8 cellular contexts compared by ENCODE assay signal in genomic region chrX:53422091-53422914, GRCh38. TPM values are rescaled to one million over a fixed set of nuclear protein-coding genes. Genes with fewer than 3 reads are reported as not detected.
A peak's percentile ranks its signal among the peaks of the same experiment; 100 is the strongest.
DNase-seq lines count a peak whose midpoint lies in the region; ATAC-seq and TF ChIP-seq lines count a peak whose summit lies in the region.

RIBC1 (plus strand) TSS chrX:53422873; CDS start chrX:53426277, 3,404 bp downstream.
SMC1A (minus strand) TSS chrX:53422654; CDS start chrX:53422600, 54 bp downstream.

- H3K4me1 ChIP-seq in DND-41 (ENCODE audit: insufficient read depth, low read length) (peaks cover 32% of the 10 kb centered on the region), Peyer's patch (peaks cover 0 to 12% (median 4%) of the 10 kb centered on the region in 4 donors), esophagus muscularis mucosa (peaks cover 15 to 28% (median 24%) of the 10 kb centered on the region in 4 donors), muscle layer of colon (ENCODE audit: insufficient read depth, low read length) (peaks cover 13% of the 10 kb centered on the region)

- no peak for TF ChIP-seq EP300 in esophagus muscularis mucosa (IDR thresholded peaks at IDR 0.05)

- H3K27ac ChIP-seq in DND-41 (ENCODE audit: low read length) (peak within 1 kb of the TSS; percentile 96), KOPT-K1 (ENCODE audit: low read depth, low read length, poor library complexity, severe bottlenecking) (peak within 1 kb of the TSS; percentile 94), Peyer's patch (peak within 1 kb of the TSS; percentile 89 to 95 (median 93)), esophagus muscularis mucosa (replicated peaks in 1 of 4) (peak within 1 kb of the TSS; percentile 87 to 94 (median 90)), muscle layer of colon (ENCODE audit: low read depth, low read length) (peak within 1 kb of the TSS; percentile 97)

- peak within 1 kb of the TSS; percentile 77 for H2AFZ ChIP-seq in DND-41 (ENCODE audit: low read depth, low read length)

- H3K4me2 ChIP-seq in DND-41 (ENCODE audit: insufficient read depth, low read length) = peak within 1 kb of the TSS; percentile 98

- peaks cover 51% of the 10 kb centered on the region for H3K79me2 ChIP-seq in DND-41 (ENCODE audit: insufficient read depth, low read length)

- TF ChIP-seq POLR2A in Peyer's patch (IDR thresholded peaks at IDR 0.05) (peak; percentile 51 to 72), esophagus muscularis mucosa (IDR thresholded peaks at IDR 0.05; ENCODE audit: low read depth) (peak; percentile 6)

- peak; percentile 90 for ATAC-seq in DND-41 (ENCODE audit: insufficient read depth, low read depth)
- ATAC-seq in GM21825 (IDR thresholded peaks at IDR 0.05; ENCODE audit: unreplicated experiment) = peak; percentile 93

- H3K9me3 ChIP-seq in DND-41 (ENCODE audit: insufficient read depth, low read length, severe bottlenecking) (no peaks in the 10 kb centered on the region), KOPT-K1 (ENCODE audit: insufficient read depth, low read length, poor library complexity, severe bottlenecking) (no peaks in the 10 kb centered on the region), Peyer's patch (no peaks in the 10 kb centered on the region), esophagus muscularis mucosa (no peaks in the 10 kb centered on the region), muscle layer of colon (ENCODE audit: low read length) (no peaks in the 10 kb centered on the region)

- H3K36me3 ChIP-seq in DND-41 (ENCODE audit: insufficient read depth, low read length) (peaks cover 18% of the 10 kb centered on the region), KOPT-K1 (ENCODE audit: insufficient read depth, low read length) (peaks cover 15% of the 10 kb centered on the region), Peyer's patch (no peaks in the 10 kb centered on the region), esophagus muscularis mucosa (no peaks in the 10 kb centered on the region), muscle layer of colon (ENCODE audit: insufficient read depth, low read length) (no peaks in the 10 kb centered on the region)

- peaks cover 39% of the 10 kb centered on the region for H4K20me1 ChIP-seq in DND-41 (ENCODE audit: insufficient read depth, low read length)

- H3K9ac ChIP-seq in DND-41 (ENCODE audit: low read depth, low read length) = peak within 1 kb of the TSS; percentile 92
- H3K9ac ChIP-seq in muscle layer of colon (ENCODE audit: low read length) = peak within 1 kb of the TSS; percentile 53

- H3K4me3 ChIP-seq in DND-41 (ENCODE audit: low read depth in 1 of 2, low read length in 2 of 2) (peak within 1 kb of the TSS; percentile 59 to 68), Peyer's patch (peak within 1 kb of the TSS; percentile 57 to 77 (median 72)), esophagus muscularis mucosa (peak within 1 kb of the TSS; percentile 62 to 94 (median 68)), muscle layer of colon (ENCODE audit: low read depth in 1 of 2, low read length in 2 of 2) (peak within 1 kb of the TSS; percentile 76 to 90)

- H3K27me3 ChIP-seq in DND-41 (ENCODE audit: insufficient read depth, low read length, poor library complexity) (no peaks in the 10 kb centered on the region), Peyer's patch (no peaks in the 10 kb centered on the region), esophagus muscularis mucosa (no peaks in the 10 kb centered on the region), muscle layer of colon (ENCODE audit: control insufficient read depth in 1 of 2, insufficient read depth in 2 of 2, low read length in 2 of 2) (no peaks in the 10 kb centered on the region)

- peak; percentile 97 for DNase-seq in DND-41
- peak; percentile 94 to 99 (median 97) for DNase-seq in Peyer's patch
- peak; percentile 94 for DNase-seq in activated T-helper 1 cell treated with Interleukin-2 at 50 U/mL for 16 hours (ENCODE audit: low read depth)
- peak; percentile 96 for DNase-seq in esophagus muscularis mucosa (ENCODE audit: extremely low spot score)
- DNase-seq in stimulated activated CD8-positive, alpha-beta memory T cell treated with anti-CD3 and anti-CD28 coated beads, Interleukin-7, amount 100 ng/mL, for 1 hour (ENCODE audit: low read depth in 2 of 2) = peak; percentile 86 to 93

- intact Hi-C loops in esophagus muscularis mucosa (cut with DNase I) = loop anchor here (10.0 kb wide), 1 partner anchor 198 kb away; the partner anchor contains the start of gene KDM5C

- 2% methylated on average over 30 of the region's 78 CpGs for WGBS in esophagus muscularis mucosa

- TF ChIP-seq CTCF in DND-41 (IDR thresholded peaks at IDR 0.05; ENCODE audit: borderline replicate concordance, extremely low read depth, low read length, poor library complexity, severe bottlenecking) (no peak), Peyer's patch (IDR thresholded peaks at IDR 0.05) (peak in 2 of 6 experiments; percentile 7 to 18), esophagus muscularis mucosa (IDR thresholded peaks at IDR 0.05) (no peak)

RNA-seq across cellular contexts. Expression of gene RIBC1, which starts in this region (rescaled TPM):
- total RNA-seq in Peyer's patch (1 to 10 TPM in 1 of 4 donors, not detected in 3; 1.0 TPM), esophagus muscularis mucosa (1 to 10 TPM in 1 of 4 donors, under 1 TPM in 3; 0.40 to 1.7 (median 0.62) TPM)

RNA-seq across cellular contexts. Expression of gene SMC1A, which starts in this region (rescaled TPM):
- total RNA-seq in Peyer's patch (100 to 1,000 TPM in 1 of 4 donors, 10 to 100 TPM in 3; 35.5 to 119 (median 39.7) TPM), esophagus muscularis mucosa (10 to 100 TPM; 32.8 to 52.0 (median 36.5) TPM)

Comparison
In these comparisons a context has a peak if more than half of its experiments do, and no peak if none do; other contexts are left out.
1. Peak in every context shown above with its lines: DNase-seq, ATAC-seq, H3K4me3 ChIP-seq and H3K27ac ChIP-seq.